In genomic region chr17:80145076-80146075, GRCh38 we compare ENCODE assay signal across 1 cellular context.
TF ChIP-seq lines count a peak whose summit lies in the region.

No MANE protein-coding gene starts in this region.

TF ChIP-seq in HCT116, 20 proteins besides CTCF, POLR2A, EP300 and RAD21 (continued from another document):
- TF ChIP-seq REST (IDR thresholded peaks at IDR 0.05; ENCODE audit: low read depth) (no peak), ATF3 (IDR thresholded peaks at IDR 0.05) (no peak), ZNF274 (IDR thresholded peaks at IDR 0.05; ENCODE audit: low read depth, low read length) (no peak), SP1 (IDR thresholded peaks at IDR 0.05; ENCODE audit: low read depth) (no peak)
